19 cellular contexts compared by ENCODE assay signal in the genomic region with DNA sequence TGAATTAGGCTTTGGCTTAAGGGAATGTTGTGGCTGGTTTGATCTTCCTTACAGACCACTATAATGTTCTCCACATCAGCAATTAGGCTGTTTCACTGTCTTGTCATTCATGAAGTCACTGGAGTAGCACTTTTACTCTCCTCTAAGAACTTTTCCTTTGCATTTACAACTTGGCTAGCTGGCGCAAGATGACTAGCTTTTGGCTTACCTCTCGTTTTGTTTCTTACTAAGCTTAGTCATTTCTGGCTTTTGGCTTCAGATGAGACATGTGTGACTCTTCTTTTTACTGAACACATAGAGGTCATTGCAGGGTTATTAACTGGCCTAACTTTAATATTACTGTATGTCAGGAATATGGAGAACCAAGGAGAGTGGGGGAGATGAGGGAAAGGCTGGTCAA.
A peak's percentile ranks its signal among the peaks of the same experiment; 100 is the strongest.
DNase-seq lines count a peak whose midpoint lies in the region; ATAC-seq lines count a peak whose summit lies in the region.
"Had no signal": no experiment of that assay in that cellular context is flagged by ENCODE, and none has a peak within 500 bp of the region (broad histone marks: within the 10 kb centered on the region; RNA-seq: fewer than 3 reads in every experiment).

No MANE protein-coding gene starts in this region.

- no peak overlapping the region for H3K4me3 ChIP-seq in skeletal muscle cell (ENCODE audit: low read depth, low read length)
- H3K4me3 ChIP-seq: left lung, pancreas, uterus had no signal

- DNase-seq in M059J (ENCODE audit: low read depth): peak; percentile 33
- DNase-seq in skeletal muscle cell (ENCODE audit: low read depth): peak; percentile 0
- no peak for DNase-seq in effector CD8-positive, alpha-beta T cell (lab: John Stamatoyannopoulos, UW)
- no peak for DNase-seq in NCI-H524 (lab: John Stamatoyannopoulos, UW)
- DNase-seq in NCI-H1930 (lab: John Stamatoyannopoulos, UW): no peak
- DNase-seq: activated CD8-positive, alpha-beta memory T cell treated with anti-CD3 and anti-CD28 coated beads, Interleukin-2, amount 10 ng/mL, durations not matched to agents 7 days and 5 days; activated naive CD4-positive, alpha-beta T cell treated with anti-CD3 and anti-CD28 coated beads for 36 hours; BE2C; brain microvascular endothelial cell; DMS153; left lung; MM.1S; NCI-H2081; pancreas; stimulated activated naive CD4-positive, alpha-beta T cell treated with Interleukin-2 at 50 U/mL for 16 hours; T-cell; uterus had no signal

- ATAC-seq in GM18873 (IDR thresholded peaks at IDR 0.05; ENCODE audit: low FRiP score, unreplicated experiment) (peak; percentile 65), HG02759 (IDR thresholded peaks at IDR 0.05; ENCODE audit: unreplicated experiment) (peak; percentile 74)
- ATAC-seq: activated CD8-positive, alpha-beta memory T cell treated with anti-CD3 and anti-CD28 coated beads, Interleukin-2, amount 10 ng/mL, durations not matched to agents 7 days and 5 days; left lung; pancreas; T-cell had no signal

Comparison
In these comparisons a context has a peak if more than half of its experiments do, and no peak if none do; other contexts are left out.
1. DNase-seq: peak in M059J (single experiment) and skeletal muscle cell (single experiment); none in effector CD8-positive, alpha-beta T cell (single experiment), NCI-H524 (0 of 2) and NCI-H1930 (0 of 2).